Comparison of ENCODE assay signal across 23 cellular contexts in the genomic region with DNA sequence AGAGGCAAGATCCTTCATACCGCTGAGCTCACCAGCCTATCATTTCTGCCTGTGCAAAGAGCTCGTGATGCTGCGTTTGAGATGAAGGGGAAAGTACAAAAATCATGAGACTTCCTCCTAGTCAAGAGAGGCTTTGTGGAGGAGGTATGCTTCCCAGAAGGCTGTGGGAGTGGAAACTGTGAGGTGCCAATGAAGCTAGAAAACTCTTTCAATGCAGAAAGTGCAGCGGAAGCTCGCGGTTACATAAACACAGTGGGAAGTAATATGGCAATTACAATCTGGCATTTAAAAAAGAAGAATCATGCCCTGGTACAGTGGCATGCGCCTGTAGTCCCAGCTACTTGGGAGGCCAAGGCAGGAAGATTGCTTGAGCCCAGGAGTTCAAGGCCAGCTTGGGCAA.
DNase-seq lines count a peak whose midpoint lies in the region; TF ChIP-seq lines count a peak whose summit lies in the region.
"Had no signal": no experiment of that assay in that cellular context is flagged by ENCODE, and none has a peak within 500 bp of the region (broad histone marks: within the 10 kb centered on the region; RNA-seq: fewer than 3 reads in every experiment).

No MANE protein-coding gene starts in this region.

- TF ChIP-seq POLR2A in esophagus squamous epithelium (IDR thresholded peaks at IDR 0.05), result no peak

- no peak overlapping the region for H3K27ac Mint-ChIP-seq in activated CD4-positive, alpha-beta T cell treated with anti-CD3 and anti-CD28 coated beads, Interleukin-2, amount 10 ng/mL, durations not matched to agents 7 days and 5 days
- H3K27ac Mint-ChIP-seq: CD4-positive, CD25-positive, alpha-beta regulatory T cell had no signal

- CTCF ChIA-PET in activated CD4-positive, alpha-beta T cell treated with anti-CD3 and anti-CD28 coated beads, Interleukin-2, amount 10 ng/mL, durations not matched to agents 7 days and 5 days (lab: Charles Lee), result no interaction called here

- WGBS in esophagus squamous epithelium, 2 donors, result 80 to 89% methylated on average over 7 of the region's 7 CpGs

- no peak overlapping the region for H3K4me3 Mint-ChIP-seq in activated CD4-positive, alpha-beta T cell treated with anti-CD3 and anti-CD28 coated beads, Interleukin-2, amount 10 ng/mL, durations not matched to agents 7 days and 5 days
- H3K4me3 Mint-ChIP-seq: CD4-positive, CD25-positive, alpha-beta regulatory T cell had no signal

- H3K27ac ChIP-seq in esophagus squamous epithelium, result peak overlapping the region in 3 of 4 donors; percentile 39 to 87 (median 61)
- H3K27ac ChIP-seq: GM23248, HL-60, KMS-11 had no signal

- H3K4me1 ChIP-seq in esophagus squamous epithelium, result peaks cover 13 to 79% (median 23%) of the 10 kb centered on the region in 3 donors
- H3K4me1 ChIP-seq: Caco-2, HAP-1 had no signal

- TF ChIP-seq CTCF in esophagus squamous epithelium (IDR thresholded peaks at IDR 0.05), result no peak

- H3K36me3 ChIP-seq in esophagus squamous epithelium, result no peaks in the 10 kb centered on the region
- H3K36me3 ChIP-seq: HAP-1 had no signal

- POLR2A ChIA-PET in activated CD4-positive, alpha-beta T cell treated with anti-CD3 and anti-CD28 coated beads, Interleukin-2, amount 10 ng/mL, durations not matched to agents 7 days and 5 days (lab: Charles Lee), result no interaction called here

- no peaks in the 10 kb centered on the region for H3K9me3 Mint-ChIP-seq in activated CD4-positive, alpha-beta T cell treated with anti-CD3 and anti-CD28 coated beads, Interleukin-2, amount 10 ng/mL, durations not matched to agents 7 days and 5 days

- H3K36me3 Mint-ChIP-seq in activated CD4-positive, alpha-beta T cell treated with anti-CD3 and anti-CD28 coated beads, Interleukin-2, amount 10 ng/mL, durations not matched to agents 7 days and 5 days (ENCODE audit: low read depth), result no peaks in the 10 kb centered on the region
- H3K36me3 Mint-ChIP-seq: CD4-positive, CD25-positive, alpha-beta regulatory T cell had no signal

- H3K27me3 Mint-ChIP-seq in activated CD4-positive, alpha-beta T cell treated with anti-CD3 and anti-CD28 coated beads, Interleukin-2, amount 10 ng/mL, durations not matched to agents 7 days and 5 days, result peaks cover 15% of the 10 kb centered on the region

- H3K27me3 ChIP-seq in esophagus squamous epithelium, result no peaks in the 10 kb centered on the region

- H3K4me1 Mint-ChIP-seq in activated CD4-positive, alpha-beta T cell treated with anti-CD3 and anti-CD28 coated beads, Interleukin-2, amount 10 ng/mL, durations not matched to agents 7 days and 5 days, result no peaks in the 10 kb centered on the region
- H3K4me1 Mint-ChIP-seq: CD4-positive, CD25-positive, alpha-beta regulatory T cell had no signal

- peak; percentile 40 for DNase-seq in GDM1 (lab: John Stamatoyannopoulos, UW)
- DNase-seq in SK-MEL-5 (ENCODE audit: low read depth, low spot score), result peak; percentile 99
- no peak for DNase-seq in esophagus squamous epithelium (lab: John Stamatoyannopoulos, UW)
- DNase-seq in superior temporal gyrus (ENCODE audit: extremely low spot score), result peak; percentile 57
- DNase-seq in activated CD4-positive, alpha-beta T cell treated with anti-CD3 and anti-CD28 coated beads, Interleukin-2, amount 10 ng/mL, durations not matched to agents 7 days and 5 days, result no peak
- no peak for DNase-seq in activated CD4-positive, alpha-beta T cell treated with anti-CD3 and anti-CD28 coated beads for 1 hour
- no peak for DNase-seq in H4 (ENCODE audit: low spot score)
- DNase-seq: Caco-2; CD4-positive, CD25-positive, alpha-beta regulatory T cell; DMS 273 treated with DMSO at 0.1 percent for 48 hours; DMS79 treated with DMSO at 0.1 percent for 48 hours; GM23248; NCI-H1105; NCI-H146; NCI-H2029; NCI-H226; NCI-H510A treated with DMSO at 0.1 percent for 48 hours; Right ventricle myocardium superior had no signal

- no peak overlapping the region for H3K4me3 ChIP-seq in esophagus squamous epithelium
- H3K4me3 ChIP-seq: A549, GM12878, GM23248, HAP-1 had no signal

- intact Hi-C loops in esophagus squamous epithelium (cut with DNase I), result no loop called here

- no peaks in the 10 kb centered on the region for H3K9me3 ChIP-seq in esophagus squamous epithelium
- H3K9me3 ChIP-seq: Caco-2, HAP-1 had no signal

- in situ Hi-C loops in SK-MEL-5 (cut with HindIII; ENCODE audit: low pct_unique_long_range_greater_than_20kb, low sequenced_read_pairs), result no loop called here

Comparison
In these comparisons a context has a peak if more than half of its experiments do, and no peak if none do; other contexts are left out.
1. DNase-seq: peak in GDM1 (single experiment), SK-MEL-5 (single experiment) and superior temporal gyrus (single experiment); none in esophagus squamous epithelium (single experiment), activated CD4-positive, alpha-beta T cell treated with anti-CD3 and anti-CD28 coated beads, Interleukin-2, amount 10 ng/mL, durations not matched to agents 7 days and 5 days (single experiment), activated CD4-positive, alpha-beta T cell treated with anti-CD3 and anti-CD28 coated beads for 1 hour (single experiment) and H4 (single experiment).